In the genomic region with DNA sequence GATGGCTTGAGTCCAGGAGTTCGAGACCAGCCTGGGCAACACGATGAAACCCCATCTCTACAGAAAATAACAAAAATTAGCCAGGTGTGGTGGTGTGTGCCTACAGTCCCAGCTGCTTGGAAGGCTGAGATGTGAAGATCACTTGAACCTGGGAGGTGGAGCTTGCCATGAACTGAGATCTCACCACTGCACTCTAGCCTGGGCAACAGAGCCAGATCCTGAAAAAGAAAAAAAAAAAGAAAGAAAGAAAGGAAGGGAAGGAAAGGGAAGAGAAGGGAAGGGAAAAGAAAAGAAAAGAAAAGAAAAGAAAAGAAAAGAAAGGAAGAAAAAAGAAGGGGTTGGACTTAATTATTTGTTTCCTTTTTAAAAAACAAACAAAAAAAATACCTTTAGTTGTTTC, we compare ENCODE assay signal across 39 cellular contexts.
"Had no signal": no experiment of that assay in that cellular context is flagged by ENCODE, and none has a peak within 500 bp of the region (broad histone marks: within the 10 kb centered on the region; RNA-seq: fewer than 3 reads in every experiment).

No MANE protein-coding gene starts in this region.

- H3K36me3 Mint-ChIP-seq: activated naive CD4-positive, alpha-beta T cell treated with anti-CD3 and anti-CD28 coated beads, Interleukin-2, amount 10 ng/mL, durations not matched to agents 7 days and 5 days; activated naive CD4-positive, alpha-beta T cell treated with anti-CD3 and anti-CD28 coated beads, Interleukin-2, amount 50 U/mL, for 24 hours; activated naive CD8-positive, alpha-beta T cell; activated naive CD8-positive, alpha-beta T cell treated with anti-CD3 and anti-CD28 coated beads for 36 hours; activated naive CD8-positive, alpha-beta T cell treated with anti-CD3 and anti-CD28 coated beads, Interleukin-2, amount 10 ng/mL, durations not matched to agents 7 days and 5 days; brain had no signal

- H3K4me1 ChIP-seq: adrenal gland, ascending aorta, body of pancreas, breast epithelium had no signal

- H3K27me3 ChIP-seq: adrenal gland, ascending aorta, body of pancreas, brain microvascular endothelial cell, breast epithelium, cardiac muscle cell had no signal

- H3K36me3 ChIP-seq: adrenal gland, ascending aorta, brain microvascular endothelial cell, breast epithelium, cardiac muscle cell had no signal

- H3K9me3 Mint-ChIP-seq: activated naive CD4-positive, alpha-beta T cell treated with anti-CD3 and anti-CD28 coated beads, Interleukin-2, amount 50 U/mL, for 24 hours; brain had no signal

- H3K9me3 ChIP-seq: adrenal gland, ascending aorta, body of pancreas, breast epithelium had no signal

- H3K27ac ChIP-seq: adrenal gland, ascending aorta, body of pancreas, brain microvascular endothelial cell, breast epithelium, cardiac muscle cell had no signal

- H3K27me3 Mint-ChIP-seq: activated naive CD4-positive, alpha-beta T cell treated with anti-CD3 and anti-CD28 coated beads, Interleukin-2, amount 10 ng/mL, durations not matched to agents 7 days and 5 days; activated naive CD4-positive, alpha-beta T cell treated with anti-CD3 and anti-CD28 coated beads, Interleukin-2, amount 50 U/mL, for 24 hours; activated naive CD8-positive, alpha-beta T cell; activated naive CD8-positive, alpha-beta T cell treated with anti-CD3 and anti-CD28 coated beads, Interleukin-2, amount 10 ng/mL, durations not matched to agents 7 days and 5 days; activated T-cell treated with anti-CD3 and anti-CD28 coated beads, Interleukin-2, amount 50 U/mL, for 24 hours; activated T-helper 17 cell treated with anti-CD3 and anti-CD28 coated beads, Interleukin-2, amount 50 U/mL, for 72 hours; brain; central memory CD8-positive, alpha-beta T cell had no signal

- H3K4me3 ChIP-seq: adrenal gland, ascending aorta, body of pancreas, breast epithelium, cardiac muscle cell had no signal

- H3K4me1 Mint-ChIP-seq: activated naive CD4-positive, alpha-beta T cell treated with anti-CD3 and anti-CD28 coated beads, Interleukin-2, amount 10 ng/mL, durations not matched to agents 7 days and 5 days; activated naive CD4-positive, alpha-beta T cell treated with anti-CD3 and anti-CD28 coated beads, Interleukin-2, amount 50 U/mL, for 24 hours; activated naive CD8-positive, alpha-beta T cell treated with anti-CD3 and anti-CD28 coated beads for 36 hours; activated naive CD8-positive, alpha-beta T cell treated with anti-CD3 and anti-CD28 coated beads, Interleukin-2, amount 10 ng/mL, durations not matched to agents 7 days and 5 days; activated naive CD8-positive, alpha-beta T cell treated with anti-CD3 and anti-CD28 coated beads, Interleukin-2, amount 50 U/mL, for 24 hours; activated T-helper 17 cell treated with anti-CD3 and anti-CD28 coated beads, Interleukin-2, amount 50 U/mL, for 72 hours; brain; central memory CD8-positive, alpha-beta T cell had no signal

- DNase-seq: activated effector memory CD4-positive, alpha-beta T cell treated with anti-CD3 and anti-CD28 coated beads, Interleukin-2, amount 50 U/mL, for 16 hours; activated effector memory CD4-positive, alpha-beta T cell treated with Interleukin-2 at 50 U/mL for 16 hours; activated gamma-delta T cell; activated gamma-delta T cell treated with Interleukin-2 at 50 U/mL for 16 hours; activated naive CD4-positive, alpha-beta T cell; activated naive CD4-positive, alpha-beta T cell treated with anti-CD3 and anti-CD28 coated beads for 36 hours; activated naive CD4-positive, alpha-beta T cell treated with anti-CD3 and anti-CD28 coated beads, Interleukin-2, amount 10 ng/mL, durations not matched to agents 7 days and 5 days; activated naive CD4-positive, alpha-beta T cell treated with anti-CD3 and anti-CD28 coated beads, Interleukin-2, amount 50 U/mL, for 16 hours; activated naive CD4-positive, alpha-beta T cell treated with Interleukin-2 at 50 U/mL for 16 hours; activated naive CD8-positive, alpha-beta T cell treated with anti-CD3 and anti-CD28 coated beads for 36 hours; activated naive CD8-positive, alpha-beta T cell treated with anti-CD3 and anti-CD28 coated beads, Interleukin-2, amount 10 ng/mL, durations not matched to agents 7 days and 5 days; activated naive CD8-positive, alpha-beta T cell treated with anti-CD3 and anti-CD28 coated beads, Interleukin-2, amount 50 U/mL, for 24 hours; activated T-cell treated with anti-CD3 and anti-CD28 coated beads, Interleukin-2, amount 50 U/mL, for 24 hours; activated T-cell treated with anti-CD3 and anti-CD28 coated beads, Interleukin-2, amount 50 U/mL, for 4 hours; activated T-cell treated with anti-CD3 and anti-CD28 coated beads, Interleukin-2, amount 50 U/mL, for 48 hours; activated T-cell treated with anti-CD3 and anti-CD28 coated beads, Interleukin-2, amount 50 U/mL, for 72 hours; adrenal gland; amniotic stem cell; amygdala; anterior cingulate cortex; aorta; body of pancreas; brain microvascular endothelial cell; caudate nucleus; central memory CD4-positive, alpha-beta T cell; cerebellar nuclear complex had no signal

- H3K4me3 Mint-ChIP-seq: activated naive CD4-positive, alpha-beta T cell treated with anti-CD3 and anti-CD28 coated beads for 36 hours; activated naive CD4-positive, alpha-beta T cell treated with anti-CD3 and anti-CD28 coated beads, Interleukin-2, amount 10 ng/mL, durations not matched to agents 7 days and 5 days; activated naive CD4-positive, alpha-beta T cell treated with anti-CD3 and anti-CD28 coated beads, Interleukin-2, amount 50 U/mL, for 24 hours; activated naive CD8-positive, alpha-beta T cell; activated naive CD8-positive, alpha-beta T cell treated with anti-CD3 and anti-CD28 coated beads for 36 hours; activated naive CD8-positive, alpha-beta T cell treated with anti-CD3 and anti-CD28 coated beads, Interleukin-2, amount 10 ng/mL, durations not matched to agents 7 days and 5 days; activated naive CD8-positive, alpha-beta T cell treated with anti-CD3 and anti-CD28 coated beads, Interleukin-2, amount 50 U/mL, for 24 hours; activated T-cell treated with anti-CD3 and anti-CD28 coated beads, Interleukin-2, amount 50 U/mL, for 24 hours; activated T-cell treated with anti-CD3 and anti-CD28 coated beads, Interleukin-2, amount 50 U/mL, for 4 hours; activated T-cell treated with anti-CD3 and anti-CD28 coated beads, Interleukin-2, amount 50 U/mL, for 72 hours; activated T-helper 1 cell treated with anti-CD3 and anti-CD28 coated beads, Interleukin-12 subunit alpha, Interleukin-12 subunit beta, Interleukin-2, Interleukin-4 antibody, amounts not matched to agents 30 ng/mL and 10 ng/mL and 1 ng/mL, durations not matched to agents 14 hours and 24 hours and 36 hours; activated T-helper 17 cell treated with anti-CD3 and anti-CD28 coated beads, Interleukin-2, amount 50 U/mL, for 72 hours; brain; central memory CD8-positive, alpha-beta T cell had no signal

- FAIRE-seq: astrocyte, bronchial epithelial cell had no signal

- ATAC-seq: activated naive CD4-positive, alpha-beta T cell treated with anti-CD3 and anti-CD28 coated beads, Interleukin-2, amount 50 U/mL, for 72 hours; activated naive CD8-positive, alpha-beta T cell treated with anti-CD3 and anti-CD28 coated beads, Interleukin-2, amount 50 U/mL, for 24 hours; activated T-cell treated with anti-CD3 and anti-CD28 coated beads, Interleukin-2, amount 50 U/mL, for 4 hours; activated T-cell treated with anti-CD3 and anti-CD28 coated beads, Interleukin-2, amount 50 U/mL, for 72 hours; activated T-helper 17 cell treated with anti-CD3 and anti-CD28 coated beads, Interleukin-2, amount 50 U/mL, for 72 hours; body of pancreas had no signal

- H3K27ac Mint-ChIP-seq: activated naive CD4-positive, alpha-beta T cell treated with anti-CD3 and anti-CD28 coated beads for 36 hours; activated naive CD4-positive, alpha-beta T cell treated with anti-CD3 and anti-CD28 coated beads, Interleukin-2, amount 10 ng/mL, durations not matched to agents 7 days and 5 days; activated naive CD4-positive, alpha-beta T cell treated with anti-CD3 and anti-CD28 coated beads, Interleukin-2, amount 50 U/mL, for 24 hours; activated naive CD4-positive, alpha-beta T cell treated with anti-CD3 and anti-CD28 coated beads, Interleukin-2, amount 50 U/mL, for 72 hours; activated naive CD8-positive, alpha-beta T cell; activated naive CD8-positive, alpha-beta T cell treated with anti-CD3 and anti-CD28 coated beads for 36 hours; activated naive CD8-positive, alpha-beta T cell treated with anti-CD3 and anti-CD28 coated beads, Interleukin-2, amount 10 ng/mL, durations not matched to agents 7 days and 5 days; activated naive CD8-positive, alpha-beta T cell treated with anti-CD3 and anti-CD28 coated beads, Interleukin-2, amount 50 U/mL, for 24 hours; activated T-cell treated with anti-CD3 and anti-CD28 coated beads, Interleukin-2, amount 50 U/mL, for 24 hours; activated T-cell treated with anti-CD3 and anti-CD28 coated beads, Interleukin-2, amount 50 U/mL, for 72 hours; activated T-helper 1 cell treated with anti-CD3 and anti-CD28 coated beads, Interleukin-12 subunit alpha, Interleukin-12 subunit beta, Interleukin-2, Interleukin-4 antibody, amounts not matched to agents 30 ng/mL and 10 ng/mL and 1 ng/mL, durations not matched to agents 14 hours and 24 hours and 36 hours; activated T-helper 17 cell treated with anti-CD3 and anti-CD28 coated beads, Interleukin-2, amount 50 U/mL, for 72 hours; activated T-helper 2 cell treated with anti-CD3 and anti-CD28 coated beads, Interferon-gamma antibody, Interleukin-2, Interleukin-4, amounts not matched to agents 10 μg/mL and 5 μg/mL and 100 μg/mL, durations not matched to agents 14 hours and 24 hours and 36 hours; brain had no signal
